Comparison of ENCODE assay signal across 16 cellular contexts in genomic region chr7:178444-178843, GRCh38. TPM values are rescaled to one million over a fixed set of nuclear protein-coding genes. Genes with fewer than 3 reads are reported as not detected.
DNase-seq lines count a peak whose midpoint lies in the region; ATAC-seq and TF ChIP-seq lines count a peak whose summit lies in the region.
"Had no signal": no experiment of that assay in that cellular context is flagged by ENCODE, and none has a peak within 500 bp of the region (broad histone marks: within the 10 kb centered on the region; RNA-seq: fewer than 3 reads in every experiment).

No MANE protein-coding gene starts in this region.

- no peak for ATAC-seq in Right ventricle myocardium inferior

- no peaks in the 10 kb centered on the region for H3K36me3 ChIP-seq in left ventricle myocardium inferior
- no peaks in the 10 kb centered on the region for H3K36me3 ChIP-seq in skeletal muscle tissue (ENCODE audit: control insufficient read depth in 3 of 3, insufficient read depth in 3 of 3, low read length in 3 of 3)
- H3K36me3 ChIP-seq: HAP-1 had no signal

- peak overlapping the region; percentile 79 for H3K27ac ChIP-seq in left ventricle myocardium inferior (replicated peaks)
- peak overlapping the region; percentile 62 for H3K27ac ChIP-seq in skeletal muscle tissue (ENCODE audit: low read depth, low read length)
- H3K27ac ChIP-seq: 22Rv1 had no signal

- H3K4me3 ChIP-seq in left ventricle myocardium inferior (peak overlapping the region; percentile 23), skeletal muscle tissue (ENCODE audit: low read length in 3 of 3) (no peak overlapping the region)
- H3K4me3 ChIP-seq: HAP-1 had no signal

- TF ChIP-seq CTCF in left ventricle myocardium inferior (IDR thresholded peaks at IDR 0.05; ENCODE audit: borderline replicate concordance) = no peak

- H3K4me1 ChIP-seq in left ventricle myocardium inferior (peaks cover 21% of the 10 kb centered on the region), skeletal muscle tissue (ENCODE audit: control insufficient read depth in 3 of 3, insufficient read depth in 3 of 3, low read length in 3 of 3) (peaks cover 14 to 35% (median 23%) of the 10 kb centered on the region in 3 donors)
- H3K4me1 ChIP-seq: HAP-1 had no signal

- intact Hi-C loops in left ventricle myocardium inferior (cut with micrococcal nuclease) = no loop called here
- intact Hi-C loops in Right ventricle myocardium inferior (cut with DNase I) = no loop called here

- H3K27me3 ChIP-seq in left ventricle myocardium inferior (ENCODE audit: low read depth) (no peaks in the 10 kb centered on the region), skeletal muscle tissue (ENCODE audit: control insufficient read depth in 3 of 3, insufficient read depth in 3 of 3, low read length in 3 of 3) (peaks cover 0 to 3% (median 0%) of the 10 kb centered on the region in 3 donors)

- H3K9me3 ChIP-seq in left ventricle myocardium inferior (replicated peaks) (no peaks in the 10 kb centered on the region), skeletal muscle tissue (ENCODE audit: control insufficient read depth in 3 of 3, low read length in 3 of 3) (no peaks in the 10 kb centered on the region)
- H3K9me3 ChIP-seq: HAP-1 had no signal

- DNase-seq in left ventricle myocardium inferior (no peak), Right ventricle myocardium inferior (ENCODE audit: missing footprints) (no peak), mucosa of gallbladder (ENCODE audit: low spot score) (peak; percentile 2), GM19238 (ENCODE audit: insufficient read length, low spot score) (no peak)
- no peak for DNase-seq in activated CD8-positive, alpha-beta memory T cell treated with anti-CD3 and anti-CD28 coated beads for 24 hours
- DNase-seq: C1 segment of cervical spinal cord; Calu3; CD4-positive, alpha-beta memory T cell; COR-L47; DMS53; DMS79 treated with DMSO at 0.1 percent for 48 hours; GOT3; HFFc6 had no signal

- no peak overlapping the region for H3K9ac ChIP-seq in skeletal muscle tissue (ENCODE audit: low read depth in 1 of 3, low read length in 3 of 3)

RNA-seq across cellular contexts. Expression of gene FAM20C, which starts 13.9 kb away (rescaled TPM):
- 22.2 TPM for total RNA-seq in left ventricle myocardium inferior
- total RNA-seq in Right ventricle myocardium inferior = 26.1 TPM
- 99.2 TPM for total RNA-seq in mucosa of gallbladder
- 14.6 TPM for total RNA-seq in skeletal muscle tissue
